ENCODE assay signal across 16 cellular contexts in genomic region chr1:72278461-72278860, GRCh38. TPM values are rescaled to one million over a fixed set of nuclear protein-coding genes. Genes with fewer than 3 reads are reported as not detected.
DNase-seq lines count a peak whose midpoint lies in the region; ATAC-seq and TF ChIP-seq lines count a peak whose summit lies in the region.
"Had no signal": no experiment of that assay in that cellular context is flagged by ENCODE, and none has a peak within 500 bp of the region (broad histone marks: within the 10 kb centered on the region; RNA-seq: fewer than 3 reads in every experiment).

No MANE protein-coding gene starts in this region.

- dilution Hi-C loops in mammary epithelial cell (cut with HindIII; ENCODE audit: low sequenced_read_pairs) = no loop called here

- H3K27me3 ChIP-seq in rectal smooth muscle tissue (ENCODE audit: control insufficient read depth, insufficient read depth, low read length) = no peaks in the 10 kb centered on the region
- H3K27me3 ChIP-seq in aorta (ENCODE audit: control insufficient read depth in 1 of 2, insufficient read depth in 2 of 2, low read length in 1 of 2) = no peaks in the 10 kb centered on the region
- H3K27me3 ChIP-seq in mammary epithelial cell (ENCODE audit: insufficient read depth, low read length) = no peaks in the 10 kb centered on the region

- ATAC-seq in GM18861 (IDR thresholded peaks at IDR 0.05; ENCODE audit: unreplicated experiment) (peak; percentile 47), aorta (ENCODE audit: low FRiP score) (no peak)
- ATAC-seq: activated CD8-positive, alpha-beta T cell treated with anti-CD3 and anti-CD28 coated beads, Interleukin-2, amount 10 ng/mL, durations not matched to agents 7 days and 5 days had no signal

- intact Hi-C loops in aorta (cut with DNase I) = no loop called here
- intact Hi-C loops in mammary epithelial cell (cut with micrococcal nuclease) = no loop called here

- CTCF ChIA-PET in mammary epithelial cell (lab: Charles Lee; ENCODE audit: low non-redundant PET) = no interaction called here

- H3K4me1 ChIP-seq in rectal smooth muscle tissue (ENCODE audit: control insufficient read depth, insufficient read depth, low read length) (peaks cover 7% of the 10 kb centered on the region), aorta (ENCODE audit: control insufficient read depth in 1 of 2, insufficient read depth in 2 of 2, low read length in 2 of 2) (no peaks in the 10 kb centered on the region), mammary epithelial cell (ENCODE audit: insufficient read depth, low read length) (no peaks in the 10 kb centered on the region)

- no TSS peak for BruUV-seq in mammary epithelial cell (replicated peaks; lab: Mats Ljungman, UMichigan)

- in situ Hi-C loops in mammary epithelial cell (cut with MboI; ENCODE audit: low sequenced_read_pairs in 2 of 2) = no loop called here

- no peak for TF ChIP-seq CTCF in mammary epithelial cell (conservative IDR thresholded peaks at IDR 0.05 in 1 of 2, IDR thresholded peaks at IDR 0.05 in 1 of 2; ENCODE audit: extremely low read depth in 1 of 2, insufficient read depth in 1 of 2, low read depth in 1 of 2, low read length in 2 of 2)

- H4K20me1 ChIP-seq in mammary epithelial cell (ENCODE audit: insufficient read depth, low read length) = no peaks in the 10 kb centered on the region

- H2AFZ ChIP-seq in mammary epithelial cell (ENCODE audit: low read depth, low read length) = no peak overlapping the region

- H3K4me3 ChIP-seq in rectal smooth muscle tissue (ENCODE audit: low read length) (no peak overlapping the region), aorta (ENCODE audit: low read length in 2 of 2) (no peak overlapping the region), mammary epithelial cell (replicated peaks in 1 of 3; ENCODE audit: insufficient read depth in 1 of 3, low read depth in 2 of 3, low read length in 3 of 3) (no peak overlapping the region)
- H3K4me3 ChIP-seq: thoracic aorta had no signal

- H3K4me2 ChIP-seq in mammary epithelial cell (ENCODE audit: insufficient read depth, low read depth, low read length) = no peak overlapping the region

- peak overlapping the region; percentile 48 for H3K27ac ChIP-seq in rectal smooth muscle tissue (ENCODE audit: low read depth, low read length)
- no peak overlapping the region for H3K27ac ChIP-seq in aorta (ENCODE audit: low read depth in 1 of 2, low read length in 2 of 2)
- H3K27ac ChIP-seq in mammary epithelial cell (ENCODE audit: insufficient read depth, low read depth, low read length) = no peak overlapping the region
- H3K27ac ChIP-seq: thoracic aorta, VCaP had no signal

- H3K36me3 ChIP-seq in rectal smooth muscle tissue (ENCODE audit: control insufficient read depth, insufficient read depth, low read length) (no peaks in the 10 kb centered on the region), aorta (ENCODE audit: control insufficient read depth in 1 of 2, insufficient read depth in 2 of 2, low read length in 1 of 2) (no peaks in the 10 kb centered on the region), mammary epithelial cell (ENCODE audit: insufficient read depth, low read length) (no peaks in the 10 kb centered on the region)
- H3K36me3 ChIP-seq: thoracic aorta had no signal

- H3K9ac ChIP-seq in rectal smooth muscle tissue (ENCODE audit: low read length) = no peak overlapping the region
- no peak overlapping the region for H3K9ac ChIP-seq in mammary epithelial cell (ENCODE audit: insufficient read depth, low read length)

- DNase-seq in Kasumi-1 (lab: John Stamatoyannopoulos, UW) = peak; percentile 31 to 59
- DNase-seq in dedifferentiated amniotic fluid mesenchymal stem cell (ENCODE audit: extremely low spot score) = peak; percentile 12
- no peak for DNase-seq in UCSD-AML1 (lab: John Stamatoyannopoulos, UW; ENCODE audit: unreplicated experiment)
- DNase-seq in aorta = no peak
- DNase-seq in mammary epithelial cell = no peak
- DNase-seq in stimulated activated naive CD4-positive, alpha-beta T cell treated with Interleukin-2 at 50 U/mL for 16 hours (lab: John Stamatoyannopoulos, UW) = no peak
- DNase-seq: activated CD8-positive, alpha-beta T cell treated with anti-CD3 and anti-CD28 coated beads, Interleukin-2, amount 10 ng/mL, durations not matched to agents 7 days and 5 days; immature natural killer cell; NCI-H1694; NCI-H345; stimulated activated CD4-positive, alpha-beta T cell treated with anti-CD3 and anti-CD28 coated beads, Interleukin-4, amount 100 ng/mL, for 24 hours; SW 1271 had no signal

- no peaks in the 10 kb centered on the region for H3K9me3 ChIP-seq in aorta (ENCODE audit: control insufficient read depth, low read length)
- H3K9me3 ChIP-seq in mammary epithelial cell (replicated peaks; ENCODE audit: insufficient read depth, low read length) = no peaks in the 10 kb centered on the region
- H3K9me3 ChIP-seq: thoracic aorta had no signal

- H3K79me2 ChIP-seq in mammary epithelial cell (ENCODE audit: insufficient read depth, low read length) = no peaks in the 10 kb centered on the region

RNA-seq across cellular contexts. Expression of gene NEGR1, which starts 3.9 kb away (rescaled TPM):
- total RNA-seq in aorta = 10 to 100 TPM; 26.7 to 50.3 TPM
- polyA plus RNA-seq in aorta = 10 to 100 TPM in 1 of 2 donors, 1 to 10 TPM in 1; 3.5 to 10.1 TPM
- 1 to 10 TPM in 1 of 2 donors, under 1 TPM in 1; 0.17 to 2.0 TPM for total RNA-seq in mammary epithelial cell
- polyA plus RNA-seq in mammary epithelial cell = 0.19 TPM
- polyA minus RNA-seq in mammary epithelial cell = 0.10 TPM
- total RNA-seq: activated CD8-positive, alpha-beta T cell treated with anti-CD3 and anti-CD28 coated beads, Interleukin-2, amount 10 ng/mL, durations not matched to agents 7 days and 5 days had no signal

Comparison
In these comparisons a context has a peak if more than half of its experiments do, and no peak if none do; other contexts are left out.
1. DNase-seq: peak in Kasumi-1 (2 of 2) and dedifferentiated amniotic fluid mesenchymal stem cell (single experiment); none in UCSD-AML1 (single experiment), aorta (0 of 2), mammary epithelial cell (single experiment) and stimulated activated naive CD4-positive, alpha-beta T cell treated with Interleukin-2 at 50 U/mL for 16 hours (single experiment).
2. RNA of gene NEGR1, which starts 3.9 kb away (total RNA-seq): 26.7 to 50.3 TPM in aorta; 0.17 to 2.0 TPM in mammary epithelial cell; every median in the first group is over 4 times any median in the second.